In genomic region chr12:55188974-55189556, GRCh38 we compare ENCODE assay signal across 9 cellular contexts. TPM values are rescaled to one million over a fixed set of nuclear protein-coding genes. Genes with fewer than 3 reads are reported as not detected.
DNase-seq lines count a peak whose midpoint lies in the region; ATAC-seq and TF ChIP-seq lines count a peak whose summit lies in the region.
"Had no signal": no experiment of that assay in that cellular context is flagged by ENCODE, and none has a peak within 500 bp of the region (broad histone marks: within the 10 kb centered on the region; RNA-seq: fewer than 3 reads in every experiment).

No MANE protein-coding gene starts in this region.

- peaks cover 6% of the 10 kb centered on the region for H3K27me3 ChIP-seq in CD4-positive, alpha-beta memory T cell (ENCODE audit: insufficient read depth, low read length)
- H3K27me3 ChIP-seq in endodermal cell (ENCODE audit: control insufficient read depth, insufficient read depth, low read length, poor library complexity, severe bottlenecking): no peaks in the 10 kb centered on the region
- no peaks in the 10 kb centered on the region for H3K27me3 ChIP-seq in uterus

- H3K36me3 ChIP-seq in CD4-positive, alpha-beta memory T cell (ENCODE audit: insufficient read depth, low read length): no peaks in the 10 kb centered on the region
- H3K36me3 ChIP-seq in endodermal cell (ENCODE audit: control insufficient read depth, insufficient read depth, low read length): no peaks in the 10 kb centered on the region
- no peaks in the 10 kb centered on the region for H3K36me3 ChIP-seq in uterus

- H3K9me3 Mint-ChIP-seq in CD4-positive, alpha-beta memory T cell: peaks cover 0 to 4% (median 0%) of the 10 kb centered on the region in 8 donors
- peaks cover 15% of the 10 kb centered on the region for H3K9me3 Mint-ChIP-seq in endodermal cell
- H3K9me3 Mint-ChIP-seq: stimulated activated naive CD8-positive, alpha-beta T cell treated with anti-CD3 and anti-CD28 coated beads, Interleukin-15, Interleukin-2, amounts not matched to agents 100 ng/mL and 50 ng/mL, for 24 hours had no signal

- H3K27me3 Mint-ChIP-seq in CD4-positive, alpha-beta memory T cell: peaks cover 15 to 26% of the 10 kb centered on the region in 2 donors
- no peaks in the 10 kb centered on the region for H3K27me3 Mint-ChIP-seq in endodermal cell (ENCODE audit: insufficient read depth)

- no peak for TF ChIP-seq POLR2A in uterus (IDR thresholded peaks at IDR 0.05)

- peak; percentile 51 to 63 (median 55) for DNase-seq in CD4-positive, alpha-beta memory T cell
- DNase-seq in NCI-H187 treated with DMSO at 0.1 percent for 48 hours (lab: John Stamatoyannopoulos, UW) (peak; percentile 58), SW480 (ENCODE audit: low spot score) (peak; percentile 81), endodermal cell (peak; percentile 70), middle frontal gyrus (ENCODE audit: extremely low spot score, low spot score) (peak; percentile 59), uterus (no peak)

- H3K4me3 ChIP-seq in CD4-positive, alpha-beta memory T cell (ENCODE audit: low read length in 2 of 2): no peak overlapping the region
- H3K4me3 ChIP-seq in endodermal cell (ENCODE audit: low read length) (no peak overlapping the region), uterus (no peak overlapping the region)

- H3K9ac ChIP-seq in endodermal cell (ENCODE audit: extremely low read depth, low read length, poor library complexity, severe bottlenecking): no peak overlapping the region

- 8% methylated on average over 2 of the region's 4 CpGs; no CpG with 5 or more reads in 1 of the 2 experiments for WGBS in endodermal cell (ENCODE audit: insufficient coverage in 1 of 2, insufficient read length in 1 of 2), 2 experiments

- no peaks in the 10 kb centered on the region for H3K36me3 Mint-ChIP-seq in CD4-positive, alpha-beta memory T cell
- H3K36me3 Mint-ChIP-seq in endodermal cell (ENCODE audit: low read depth): no peaks in the 10 kb centered on the region

- no peaks in the 10 kb centered on the region for H3K4me1 ChIP-seq in CD4-positive, alpha-beta memory T cell (ENCODE audit: insufficient read depth, low read length)
- H3K4me1 ChIP-seq in endodermal cell (ENCODE audit: control insufficient read depth, insufficient read depth, low read length) (no peaks in the 10 kb centered on the region), uterus (no peaks in the 10 kb centered on the region)

- CTCF ChIA-PET in CD4-positive, alpha-beta memory T cell (lab: Charles Lee; ENCODE audit: partially characterized antibody): interaction anchor here (1.0 to 3.6 kb wide), 3 partner anchors 429 to 467 kb away, joined by 3 to 14 read pairs (median 13); no protein-coding TSS in a partner anchor

- H3K27ac Mint-ChIP-seq in CD4-positive, alpha-beta memory T cell: no peak overlapping the region
- H3K27ac Mint-ChIP-seq in endodermal cell: no peak overlapping the region
- H3K27ac Mint-ChIP-seq: stimulated activated naive CD8-positive, alpha-beta T cell treated with anti-CD3 and anti-CD28 coated beads, Interleukin-15, Interleukin-2, amounts not matched to agents 100 ng/mL and 50 ng/mL, for 24 hours had no signal

- no peaks in the 10 kb centered on the region for H3K9me3 ChIP-seq in CD4-positive, alpha-beta memory T cell (ENCODE audit: control insufficient read depth in 1 of 2, low read length in 2 of 2)
- H3K9me3 ChIP-seq in endodermal cell (ENCODE audit: control insufficient read depth, low read length) (no peaks in the 10 kb centered on the region), uterus (no peaks in the 10 kb centered on the region)

- ATAC-seq in GM18858 (IDR thresholded peaks at IDR 0.05; ENCODE audit: unreplicated experiment) (peak; percentile 72), HG03039 (IDR thresholded peaks at IDR 0.05; ENCODE audit: unreplicated experiment) (peak; percentile 70)

- POLR2A ChIA-PET in CD4-positive, alpha-beta memory T cell (lab: Charles Lee; ENCODE audit: partially characterized antibody): no interaction called here

- no peak overlapping the region for H3K4me3 Mint-ChIP-seq in CD4-positive, alpha-beta memory T cell
- H3K4me3 Mint-ChIP-seq in endodermal cell: no peak overlapping the region
- H3K4me3 Mint-ChIP-seq: stimulated activated naive CD8-positive, alpha-beta T cell treated with anti-CD3 and anti-CD28 coated beads, Interleukin-15, Interleukin-2, amounts not matched to agents 100 ng/mL and 50 ng/mL, for 24 hours had no signal

- TF ChIP-seq CTCF in endodermal cell (conservative IDR thresholded peaks at IDR 0.05) (peak; percentile 91), uterus (IDR thresholded peaks at IDR 0.05) (peak; percentile 42 to 58 (median 52))

- H3K27ac ChIP-seq in CD4-positive, alpha-beta memory T cell (ENCODE audit: low read depth, low read length): no peak overlapping the region
- H3K27ac ChIP-seq in endodermal cell (ENCODE audit: low read depth, low read length) (no peak overlapping the region), uterus (no peak overlapping the region)

- intact Hi-C loops in CD4-positive, alpha-beta memory T cell (cut with micrococcal nuclease): loop anchor here (1.0 kb wide), 1 partner anchor 467 kb away; no protein-coding TSS in a partner anchor
- intact Hi-C loops in uterus (cut with DNase I; ENCODE audit: low total_unique reads): no loop called here

- no peaks in the 10 kb centered on the region for H3K4me1 Mint-ChIP-seq in CD4-positive, alpha-beta memory T cell
- no peaks in the 10 kb centered on the region for H3K4me1 Mint-ChIP-seq in endodermal cell

RNA-seq across cellular contexts. Expression of gene OR10A7, which starts 31.8 kb away (rescaled TPM):
- total RNA-seq in CD4-positive, alpha-beta memory T cell: not detected
- polyA plus RNA-seq in CD4-positive, alpha-beta memory T cell: not detected
- total RNA-seq in endodermal cell (not detected), uterus (not detected)
- polyA plus RNA-seq in endodermal cell (2013, experiment 1 of 2): not detected
- not detected for polyA plus RNA-seq in endodermal cell (2013, experiment 2 of 2)

RNA-seq across cellular contexts. Expression of gene OR6C74, which starts 55.3 kb away (rescaled TPM):
- total RNA-seq in CD4-positive, alpha-beta memory T cell: not detected
- not detected for polyA plus RNA-seq in CD4-positive, alpha-beta memory T cell
- total RNA-seq in endodermal cell: not detected
- polyA plus RNA-seq in endodermal cell (2013, experiment 1 of 2): not detected
- polyA plus RNA-seq in endodermal cell (2013, experiment 2 of 2): not detected
- total RNA-seq in uterus: not detected

Comparison
In these comparisons a context has a peak if more than half of its experiments do, and no peak if none do; other contexts are left out.
1. DNase-seq: peak in CD4-positive, alpha-beta memory T cell (5 of 5), NCI-H187 treated with DMSO at 0.1 percent for 48 hours (single experiment), SW480 (single experiment), endodermal cell (single experiment) and middle frontal gyrus (single experiment); none in uterus (0 of 2).